In the genomic region with DNA sequence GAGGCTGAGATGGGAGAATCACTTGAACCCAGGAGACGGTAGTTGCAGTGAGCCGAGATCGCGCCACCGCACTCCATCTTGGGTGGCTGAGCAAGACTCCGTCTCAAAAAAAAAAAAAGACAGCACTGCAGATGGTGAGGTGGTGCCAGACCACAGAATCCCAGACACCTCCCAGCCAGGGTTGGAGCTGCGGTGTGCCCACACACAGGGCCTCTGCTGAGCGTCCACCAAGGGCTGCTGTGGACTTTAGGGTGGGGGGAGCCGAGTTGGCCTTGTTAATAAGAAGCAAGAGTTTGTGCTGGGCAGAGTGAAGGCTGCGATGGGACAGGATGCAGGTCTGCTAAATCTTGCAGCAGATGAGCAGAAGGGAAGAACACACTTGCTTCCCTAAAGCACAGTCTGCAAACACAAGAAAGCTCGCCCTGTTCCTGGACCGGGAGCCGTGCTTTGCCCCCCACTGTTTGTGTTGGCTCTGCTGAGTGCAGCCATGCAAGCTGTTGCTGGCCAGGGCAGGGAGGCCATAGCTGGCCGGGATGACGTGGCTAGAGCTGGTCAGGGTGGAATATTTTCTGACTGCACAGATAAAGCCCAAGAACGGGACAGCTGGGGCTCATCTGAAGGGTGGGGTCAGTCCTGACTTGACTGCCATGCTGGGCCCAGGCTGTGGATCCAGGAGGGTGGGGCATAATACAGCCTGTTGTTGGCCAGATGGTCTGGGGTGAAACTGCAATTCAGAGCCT, we compare ENCODE assay signal across 12 cellular contexts. TPM values are rescaled to one million over a fixed set of nuclear protein-coding genes. Genes with fewer than 3 reads are reported as not detected.
DNase-seq lines count a peak whose midpoint lies in the region; ATAC-seq and TF ChIP-seq lines count a peak whose summit lies in the region.
"Had no signal": no experiment of that assay in that cellular context is flagged by ENCODE, and none has a peak within 500 bp of the region (broad histone marks: within the 10 kb centered on the region; RNA-seq: fewer than 3 reads in every experiment).

No MANE protein-coding gene starts in this region.

- peak overlapping the region; percentile 23 for H3K23ac ChIP-seq in neuronal stem cell (ENCODE audit: low read depth, low read length, poor library complexity)

- no TSS peak for BruUV-seq in mammary epithelial cell (replicated peaks; lab: Mats Ljungman, UMichigan)

- peaks cover 18% of the 10 kb centered on the region for H3K79me1 ChIP-seq in neuronal stem cell (ENCODE audit: low read depth, low read length)

- no peak overlapping the region for H3K9ac ChIP-seq in mammary epithelial cell (ENCODE audit: insufficient read depth, low read length)
- no peak overlapping the region for H3K9ac ChIP-seq in neuronal stem cell (ENCODE audit: low read depth, low read length, poor library complexity)

- TF ChIP-seq CTCF in breast epithelium (IDR thresholded peaks at IDR 0.05) (no peak), mammary epithelial cell (conservative IDR thresholded peaks at IDR 0.05 in 1 of 2, IDR thresholded peaks at IDR 0.05 in 1 of 2; ENCODE audit: extremely low read depth in 1 of 2, insufficient read depth in 1 of 2, low read depth in 1 of 2, low read length in 2 of 2) (no peak), fibroblast of mammary gland (conservative IDR thresholded peaks at IDR 0.05; ENCODE audit: control insufficient read depth, insufficient read depth, low read depth, low read length) (no peak), BE2C (IDR thresholded peaks at IDR 0.05; ENCODE audit: low read depth, low read length) (no peak), nephron progenitor cell (IDR thresholded peaks at IDR 0.05) (no peak)

- no peaks in the 10 kb centered on the region for H3K27me3 Mint-ChIP-seq in nephron progenitor cell (ENCODE audit: low read depth, poor library complexity)

- peaks cover 51% of the 10 kb centered on the region for H3K36me3 Mint-ChIP-seq in nephron progenitor cell (ENCODE audit: low read depth)

- no peaks in the 10 kb centered on the region for H3K9me3 Mint-ChIP-seq in nephron progenitor cell

- peaks cover 3% of the 10 kb centered on the region for H3K36me3 ChIP-seq in breast epithelium
- peaks cover 37% of the 10 kb centered on the region for H3K36me3 ChIP-seq in mammary epithelial cell (ENCODE audit: insufficient read depth, low read length)
- peaks cover 45 to 83% of the 10 kb centered on the region in 2 donors for H3K36me3 ChIP-seq in neuronal stem cell (replicated peaks in 1 of 2; ENCODE audit: control insufficient read depth in 2 of 2, insufficient read depth in 2 of 2, low read length in 2 of 2)
- H3K36me3 ChIP-seq in BE2C = peaks cover 57% of the 10 kb centered on the region

- peak overlapping the region; percentile 20 to 84 for H3K27ac ChIP-seq in breast epithelium
- H3K27ac ChIP-seq in mammary epithelial cell (ENCODE audit: insufficient read depth, low read depth, low read length) = no peak overlapping the region
- H3K27ac ChIP-seq in neuronal stem cell (replicated peaks; ENCODE audit: low read length) = no peak overlapping the region

- H3K27ac Mint-ChIP-seq in nephron progenitor cell = no peak overlapping the region

- intact Hi-C loops in breast epithelium (cut with DNase I; ENCODE audit: low total_unique reads) (no loop called here), mammary epithelial cell (cut with micrococcal nuclease) (no loop called here)

- H3K4me3 Mint-ChIP-seq in nephron progenitor cell = no peak overlapping the region

- no peak overlapping the region for H3K18ac ChIP-seq in neuronal stem cell (ENCODE audit: low read length)

- H3K27me3 ChIP-seq in breast epithelium (no peaks in the 10 kb centered on the region), mammary epithelial cell (ENCODE audit: insufficient read depth, low read length) (no peaks in the 10 kb centered on the region), neuronal stem cell (ENCODE audit: control insufficient read depth in 3 of 3, insufficient read depth in 3 of 3, low read depth in 1 of 3, low read length in 3 of 3) (no peaks in the 10 kb centered on the region), BE2C (no peaks in the 10 kb centered on the region)

- TF ChIP-seq POLR2A in breast epithelium (IDR thresholded peaks at IDR 0.05) = no peak

- H3K4me2 ChIP-seq in mammary epithelial cell (ENCODE audit: insufficient read depth, low read depth, low read length) (no peak overlapping the region), neuronal stem cell (ENCODE audit: insufficient read depth, low read length, poor library complexity, severe bottlenecking) (no peak overlapping the region)

- no peaks in the 10 kb centered on the region for H3K4me1 Mint-ChIP-seq in nephron progenitor cell

- H3K14ac ChIP-seq in neuronal stem cell (ENCODE audit: low read length) = no peak overlapping the region

- in situ Hi-C loops in mammary epithelial cell (cut with MboI; ENCODE audit: low sequenced_read_pairs in 2 of 2) = no loop called here

- ATAC-seq in HG02885 (IDR thresholded peaks at IDR 0.05; ENCODE audit: poor library complexity, unreplicated experiment) = no peak
- ATAC-seq: activated CD4-positive, CD25-positive, alpha-beta regulatory T cell treated with anti-CD3 and anti-CD28 coated beads, Interleukin-2, amount 50 U/mL, for 24 hours; HCT116 had no signal

- H3K4ac ChIP-seq in neuronal stem cell (ENCODE audit: low read length) = no peak overlapping the region

- no peak overlapping the region for H2BK5ac ChIP-seq in neuronal stem cell (ENCODE audit: low read length)

- dilution Hi-C loops in mammary epithelial cell (cut with HindIII; ENCODE audit: low sequenced_read_pairs) = no loop called here

- no peaks in the 10 kb centered on the region for H3K9me3 ChIP-seq in breast epithelium
- H3K9me3 ChIP-seq in mammary epithelial cell (replicated peaks; ENCODE audit: insufficient read depth, low read length) = no peaks in the 10 kb centered on the region
- H3K9me3 ChIP-seq in neuronal stem cell (replicated peaks in 1 of 2; ENCODE audit: control insufficient read depth in 2 of 2, insufficient read depth in 1 of 2, low read depth in 1 of 2, low read length in 2 of 2) = no peaks in the 10 kb centered on the region
- no peaks in the 10 kb centered on the region for H3K9me3 ChIP-seq in BE2C

- peaks cover 2% of the 10 kb centered on the region for H4K20me1 ChIP-seq in mammary epithelial cell (ENCODE audit: insufficient read depth, low read length)

- H3K4me3 ChIP-seq in breast epithelium (peak overlapping the region in 1 of 3 donors; percentile 4), mammary epithelial cell (replicated peaks in 1 of 3; ENCODE audit: insufficient read depth in 1 of 3, low read depth in 2 of 3, low read length in 3 of 3) (no peak overlapping the region), fibroblast of mammary gland (ENCODE audit: control insufficient read depth, low read depth, low read length) (no peak overlapping the region), neuronal stem cell (ENCODE audit: low read length in 2 of 2) (no peak overlapping the region), BE2C (ENCODE audit: low read depth, low read length) (no peak overlapping the region)

- no peak overlapping the region for H2BK120ac ChIP-seq in neuronal stem cell (ENCODE audit: low read depth, low read length)

- 59% methylated on average over 13 of the region's 16 CpGs for WGBS in mammary epithelial cell (ENCODE audit: low coverage, missing lambda C conversion rate)
- no CpG with 5 or more reads among the region's 16 CpGs for WGBS in neuronal stem cell (ENCODE audit: extremely low coverage in 2 of 2, insufficient read length in 2 of 2, insufficient replicate concordance in 1 of 2), 2 donors

- CTCF ChIA-PET in mammary epithelial cell (lab: Charles Lee; ENCODE audit: low non-redundant PET) = no interaction called here

- H4K91ac ChIP-seq in neuronal stem cell (ENCODE audit: low read depth, low read length, poor library complexity) = no peak overlapping the region

- no peak overlapping the region for H4K8ac ChIP-seq in neuronal stem cell (ENCODE audit: low read depth, low read length)

- H3K4me1 ChIP-seq in breast epithelium (peaks cover 9 to 12% of the 10 kb centered on the region in 2 donors), mammary epithelial cell (ENCODE audit: insufficient read depth, low read length) (no peaks in the 10 kb centered on the region), neuronal stem cell (ENCODE audit: control insufficient read depth in 2 of 2, insufficient read depth in 1 of 2, low read depth in 1 of 2, low read length in 2 of 2) (peaks cover 0 to 7% of the 10 kb centered on the region in 2 donors), BE2C (no peaks in the 10 kb centered on the region)

- H2BK12ac ChIP-seq in neuronal stem cell (ENCODE audit: low read length) = no peak overlapping the region

- H2BK15ac ChIP-seq in neuronal stem cell (ENCODE audit: low read length) = no peak overlapping the region

- no peak overlapping the region for H2AK5ac ChIP-seq in neuronal stem cell (ENCODE audit: low read depth, low read length)

- peaks cover 85% of the 10 kb centered on the region for H3K79me2 ChIP-seq in mammary epithelial cell (ENCODE audit: insufficient read depth, low read length)

- H2AFZ ChIP-seq in mammary epithelial cell (ENCODE audit: low read depth, low read length) (no peak overlapping the region), neuronal stem cell (ENCODE audit: low read length) (no peak overlapping the region)

- no peak for DNase-seq in breast epithelium (ENCODE audit: low spot score in 2 of 2)
- DNase-seq in mammary epithelial cell = no peak
- peak; percentile 92 for DNase-seq in fibroblast of mammary gland (ENCODE audit: low read depth)
- DNase-seq in neuronal stem cell (ENCODE audit: low spot score) = no peak
- no peak for DNase-seq in stimulated activated CD4-positive, alpha-beta T cell treated with anti-CD3 and anti-CD28 coated beads, Interleukin-2, amount 100 ng/mL, for 48 hours
- no peak for DNase-seq in BE2C
- DNase-seq in nephron progenitor cell = no peak
- DNase-seq: central memory CD4-positive, alpha-beta T cell; mesendoderm had no signal

RNA-seq across cellular contexts. Expression of a gene that starts 14.4 kb away (rescaled TPM):
- 10 to 100 TPM; 27.4 to 53.0 (median 31.1) TPM for total RNA-seq in breast epithelium
- 10 to 100 TPM; 43.0 to 76.3 TPM for total RNA-seq in mammary epithelial cell
- polyA plus RNA-seq in mammary epithelial cell = 33.9 TPM
- polyA minus RNA-seq in mammary epithelial cell = 33.5 TPM
- 33.3 TPM for polyA plus RNA-seq in neuronal stem cell (2013, experiment 1 of 2)
- 31.2 TPM for polyA plus RNA-seq in neuronal stem cell (2013, experiment 2 of 2)
- 57.7 TPM for polyA plus RNA-seq in BE2C (2012; ENCODE audit: insufficient read depth, insufficient read length, low read depth)

RNA-seq across cellular contexts. Expression of a gene that starts 33.7 kb away (rescaled TPM):
- total RNA-seq in breast epithelium (10 to 100 TPM; 20.3 to 31.0 (median 22.9) TPM), mammary epithelial cell (10 to 100 TPM; 31.3 to 32.9 TPM)
- 8.0 TPM for polyA plus RNA-seq in mammary epithelial cell
- polyA minus RNA-seq in mammary epithelial cell = 48.6 TPM
- polyA plus RNA-seq in neuronal stem cell (2013, experiment 1 of 2) = 24.7 TPM
- 26.0 TPM for polyA plus RNA-seq in neuronal stem cell (2013, experiment 2 of 2)
- 18.9 TPM for polyA plus RNA-seq in BE2C (2012; ENCODE audit: insufficient read depth, insufficient read length, low read depth)

RNA-seq across cellular contexts. Expression of a gene that starts 38.1 kb away (rescaled TPM):
- 10 to 100 TPM in 1 of 3 donors, 1 to 10 TPM in 2; 8.9 to 11.8 (median 9.1) TPM for total RNA-seq in breast epithelium
- total RNA-seq in mammary epithelial cell = 1 to 10 TPM; 1.7 to 4.1 TPM
- 3.3 TPM for polyA plus RNA-seq in mammary epithelial cell
- polyA minus RNA-seq in mammary epithelial cell = 5.7 TPM
- polyA plus RNA-seq in neuronal stem cell (2013, experiment 1 of 2) = 2.2 TPM
- 2.1 TPM for polyA plus RNA-seq in neuronal stem cell (2013, experiment 2 of 2)
- polyA plus RNA-seq in BE2C (2012; ENCODE audit: insufficient read depth, insufficient read length, low read depth) = 1.9 TPM

RNA-seq across cellular contexts. Expression of a gene that starts 59.6 kb away (rescaled TPM):
- 10 to 100 TPM; 14.6 to 24.1 (median 17.7) TPM for total RNA-seq in breast epithelium
- total RNA-seq in mammary epithelial cell = 10 to 100 TPM in 1 of 2 donors, 1 to 10 TPM in 1; 9.7 to 22.8 TPM
- polyA plus RNA-seq in mammary epithelial cell = 13.3 TPM
- polyA minus RNA-seq in mammary epithelial cell = 10.4 TPM
- 22.6 TPM for polyA plus RNA-seq in neuronal stem cell (2013, experiment 1 of 2)
- polyA plus RNA-seq in neuronal stem cell (2013, experiment 2 of 2) = 24.4 TPM
- 64.8 TPM for polyA plus RNA-seq in BE2C (2012; ENCODE audit: insufficient read depth, insufficient read length, low read depth)

Comparison
In these comparisons a context has a peak if more than half of its experiments do, and no peak if none do; other contexts are left out.
1. H3K27ac ChIP-seq: peak in breast epithelium (2 of 2); none in mammary epithelial cell (single experiment) and neuronal stem cell (single experiment).